Comparison of ENCODE assay signal across 8 cellular contexts in genomic region chr17:76585048-76585648, GRCh38. TPM values are rescaled to one million over a fixed set of nuclear protein-coding genes. Genes with fewer than 3 reads are reported as not detected.
A peak's percentile ranks its signal among the peaks of the same experiment; 100 is the strongest.
DNase-seq lines count a peak whose midpoint lies in the region; ATAC-seq and TF ChIP-seq lines count a peak whose summit lies in the region.

No MANE protein-coding gene starts in this region.

- H3K4me1 ChIP-seq in SJSA1 (replicated peaks) (peaks cover 14% of the 10 kb centered on the region), esophagus squamous epithelium (peaks cover 17 to 73% (median 20%) of the 10 kb centered on the region in 3 donors), neuron (ENCODE audit: insufficient read depth, low read length) (peaks cover 11% of the 10 kb centered on the region)

- H3K27ac ChIP-seq in SJSA1 (no peak overlapping the region), esophagus squamous epithelium (peak overlapping the region; percentile 90 to 98 (median 92))

- H2AFZ ChIP-seq in neuron (ENCODE audit: low read depth, low read length): peak overlapping the region; percentile 80

- H3K36me3 ChIP-seq in SJSA1 (no peaks in the 10 kb centered on the region), esophagus squamous epithelium (no peaks in the 10 kb centered on the region), neuron (ENCODE audit: insufficient read depth, low read length) (no peaks in the 10 kb centered on the region)

- H3K9me3 ChIP-seq in SJSA1 (replicated peaks) (peaks cover 13% of the 10 kb centered on the region; the same call in 1 of the 2 replicates), esophagus squamous epithelium (no peaks in the 10 kb centered on the region), neuron (ENCODE audit: low read length) (no peaks in the 10 kb centered on the region)

- TF ChIP-seq POLR2A in esophagus squamous epithelium (IDR thresholded peaks at IDR 0.05): peak in 1 of 4 donors; percentile 20

- H3K4me3 ChIP-seq in SJSA1 (peak overlapping the region; percentile 41), esophagus squamous epithelium (peak overlapping the region; percentile 62 to 84 (median 68)), neuron (ENCODE audit: low read length) (peak overlapping the region; percentile 7)

- no peak for ATAC-seq in HG03439 (IDR thresholded peaks at IDR 0.05; ENCODE audit: unreplicated experiment)
- ATAC-seq in GM18909 (IDR thresholded peaks at IDR 0.05; ENCODE audit: poor library complexity, unreplicated experiment): no peak

- peak; percentile 35 for DNase-seq in ELF-1 (ENCODE audit: low read depth, low spot score)
- no peak for DNase-seq in SJSA1 (ENCODE audit: low read depth in 1 of 2, low spot score in 2 of 2)
- no peak for DNase-seq in esophagus squamous epithelium (lab: John Stamatoyannopoulos, UW)
- no peak for DNase-seq in pons (ENCODE audit: low spot score)
- no peak for DNase-seq in activated CD4-positive, alpha-beta T cell treated with anti-CD3 and anti-CD28 coated beads for 48 hours

- intact Hi-C loops in esophagus squamous epithelium (cut with DNase I): no loop called here

- H3K27me3 ChIP-seq in SJSA1 (replicated peaks): peaks cover 17% of the 10 kb centered on the region
- H3K27me3 ChIP-seq in esophagus squamous epithelium: peaks cover 0 to 44% (median 0%) of the 10 kb centered on the region in 4 donors
- peaks cover 62% of the 10 kb centered on the region for H3K27me3 ChIP-seq in neuron (ENCODE audit: insufficient read depth, low read length)

- 0% methylated on average over 2 to 16 of the region's 60 CpGs for WGBS in esophagus squamous epithelium, 2 donors

- no peak for TF ChIP-seq CTCF in esophagus squamous epithelium (IDR thresholded peaks at IDR 0.05)

RNA-seq across cellular contexts. Expression of gene ST6GALNAC2, which starts 0.5 kb away (rescaled TPM):
- total RNA-seq in SJSA1 (2014; rRNA removed; shearing (Covaris generic)): 0.84 TPM in 1 of 2 replicates, not detected in the other
- total RNA-seq in esophagus squamous epithelium: 10 to 100 TPM; 15.2 to 39.9 (median 29.5) TPM

RNA-seq across cellular contexts. Expression of gene PRCD, which starts 45.3 kb away (rescaled TPM):
- total RNA-seq in SJSA1 (2014; rRNA removed; shearing (Covaris generic)): 0.13 TPM in 1 of 2 replicates, not detected in the other
- total RNA-seq in esophagus squamous epithelium: 1 to 10 TPM in 2 of 4 donors, under 1 TPM in 1, not detected in 1; 0.73 to 2.5 (median 1.4) TPM

RNA-seq across cellular contexts. Expression of gene CYGB, which starts 47.6 kb away (rescaled TPM):
- total RNA-seq in SJSA1 (2014; rRNA removed; shearing (Covaris generic)): 4.4 and 5.2 TPM in 2 replicates
- total RNA-seq in esophagus squamous epithelium: 10 to 100 TPM in 2 of 4 donors, 1 to 10 TPM in 2; 1.3 to 12.8 (median 6.9) TPM

RNA-seq across cellular contexts. Expression of gene ST6GALNAC1, which starts 58.4 kb away (rescaled TPM):
- not detected in 2 replicates for total RNA-seq in SJSA1 (2014; rRNA removed; shearing (Covaris generic))
- 10 to 100 TPM; 10.6 to 63.3 (median 32.7) TPM for total RNA-seq in esophagus squamous epithelium

Comparison
In these comparisons a context has a peak if more than half of its experiments do, and no peak if none do; other contexts are left out.
1. H3K4me3 ChIP-seq: peak in every context shown above with its lines; median percentile 68 in esophagus squamous epithelium; 41 in SJSA1; 7 in neuron.